In the genomic region with DNA sequence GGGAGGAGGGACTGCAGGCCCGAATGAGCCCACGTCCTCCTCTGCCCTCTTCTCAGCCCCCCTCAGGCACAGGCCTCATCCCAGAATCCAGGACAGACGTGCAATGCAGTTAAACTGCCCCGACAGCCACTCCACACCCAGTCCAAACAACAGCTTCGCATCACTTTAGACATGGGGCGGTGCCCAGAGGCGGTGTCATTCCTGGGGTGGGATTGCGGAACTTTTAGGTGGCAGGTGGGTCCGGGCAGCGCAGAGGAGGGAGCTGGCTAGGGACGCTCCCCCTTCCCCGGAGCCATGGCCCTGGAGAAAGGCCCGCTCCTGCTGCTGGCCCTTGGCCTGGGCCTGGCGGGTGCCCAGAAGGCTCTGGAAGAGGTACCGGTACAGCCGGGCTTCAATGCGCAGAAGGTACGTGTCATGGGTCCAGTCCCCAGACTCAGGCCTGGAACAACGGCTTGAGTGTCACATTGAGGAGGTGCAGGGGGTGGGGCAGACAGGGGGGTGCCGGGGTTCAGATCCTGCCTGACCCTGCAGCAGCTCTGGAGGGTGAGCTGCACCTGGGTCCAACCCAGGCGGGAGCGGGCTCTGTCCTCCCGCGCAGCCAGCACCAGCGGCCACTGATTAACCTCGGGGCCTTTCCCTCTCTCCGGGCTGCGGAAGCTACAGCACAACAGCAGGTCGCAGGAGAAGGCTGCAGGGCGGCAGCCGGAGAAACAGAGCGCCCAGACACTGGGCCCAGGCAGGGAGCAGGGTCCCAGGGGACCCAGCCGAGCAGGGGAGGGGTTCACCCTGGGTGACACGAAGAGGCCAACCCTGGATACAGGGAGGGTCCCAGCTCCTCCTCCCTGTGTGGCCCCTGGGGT, we compare ENCODE assay signal across 19 cellular contexts. TPM values are rescaled to one million over a fixed set of nuclear protein-coding genes. Genes with fewer than 3 reads are reported as not detected.
DNase-seq lines count a peak whose midpoint lies in the region; ATAC-seq and TF ChIP-seq lines count a peak whose summit lies in the region.
"Had no signal": no experiment of that assay in that cellular context is flagged by ENCODE, and none has a peak within 500 bp of the region (broad histone marks: within the 10 kb centered on the region; RNA-seq: fewer than 3 reads in every experiment).

No MANE protein-coding gene starts in this region.

- H3K27ac ChIP-seq in caudate nucleus (ENCODE audit: low read depth, low read length), result no peak overlapping the region
- H3K27ac ChIP-seq: HL-60 had no signal

- no peaks in the 10 kb centered on the region for H3K27me3 Mint-ChIP-seq in activated CD8-positive, alpha-beta memory T cell treated with anti-CD3 and anti-CD28 coated beads, Interleukin-2, amount 10 ng/mL, durations not matched to agents 7 days and 5 days
- peaks cover 23% of the 10 kb centered on the region for H3K27me3 Mint-ChIP-seq in chondrocyte (ENCODE audit: low read depth)
- H3K27me3 Mint-ChIP-seq in osteocyte (ENCODE audit: unreplicated experiment), result no peaks in the 10 kb centered on the region
- H3K27me3 Mint-ChIP-seq in endothelial cell (ENCODE audit: unreplicated experiment), result peaks cover 13% of the 10 kb centered on the region

- H3K4me1 Mint-ChIP-seq in activated CD8-positive, alpha-beta memory T cell treated with anti-CD3 and anti-CD28 coated beads, Interleukin-2, amount 10 ng/mL, durations not matched to agents 7 days and 5 days, result no peaks in the 10 kb centered on the region
- no peaks in the 10 kb centered on the region for H3K4me1 Mint-ChIP-seq in chondrocyte (ENCODE audit: low read depth)
- no peaks in the 10 kb centered on the region for H3K4me1 Mint-ChIP-seq in osteocyte (ENCODE audit: unreplicated experiment)
- no peaks in the 10 kb centered on the region for H3K4me1 Mint-ChIP-seq in endothelial cell (ENCODE audit: unreplicated experiment)

- no peaks in the 10 kb centered on the region for H3K36me3 Mint-ChIP-seq in activated CD8-positive, alpha-beta memory T cell treated with anti-CD3 and anti-CD28 coated beads, Interleukin-2, amount 10 ng/mL, durations not matched to agents 7 days and 5 days
- H3K36me3 Mint-ChIP-seq in chondrocyte (ENCODE audit: low read depth) (no peaks in the 10 kb centered on the region), osteocyte (ENCODE audit: unreplicated experiment) (no peaks in the 10 kb centered on the region), endothelial cell (ENCODE audit: low read depth, unreplicated experiment) (peaks cover 4% of the 10 kb centered on the region)
- H3K36me3 Mint-ChIP-seq: CD8-positive, alpha-beta T cell had no signal

- DNase-seq in activated CD8-positive, alpha-beta memory T cell treated with anti-CD3 and anti-CD28 coated beads, Interleukin-2, amount 10 ng/mL, durations not matched to agents 7 days and 5 days, result peak; percentile 37
- DNase-seq in activated CD8-positive, alpha-beta memory T cell treated with anti-CD3 and anti-CD28 coated beads for 24 hours, result no peak
- DNase-seq in GM20000 (ENCODE audit: low spot score) (peak; percentile 16), chondrocyte (ENCODE audit: low spot score) (peak; percentile 89), osteocyte (ENCODE audit: extremely low spot score, unreplicated experiment) (peak; percentile 79), endothelial cell (ENCODE audit: low spot score) (no peak), cortex of kidney (lab: John Stamatoyannopoulos, UW) (no peak), caudate nucleus (lab: John Stamatoyannopoulos, UW) (no peak)
- DNase-seq: Calu3; CD8-positive, alpha-beta T cell; IMR-90; NCI-H1436; NCI-H1930; NCI-H226; NCI-H524 treated with DMSO at 0.1 percent for 48 hours had no signal

- CTCF ChIA-PET in activated CD8-positive, alpha-beta memory T cell treated with anti-CD3 and anti-CD28 coated beads, Interleukin-2, amount 10 ng/mL, durations not matched to agents 7 days and 5 days (lab: Charles Lee), result interaction anchor here (1.1 kb wide), 1 partner anchor 10 kb away, joined by 3 read pairs; no protein-coding TSS in a partner anchor

- no peak overlapping the region for H3K4me3 Mint-ChIP-seq in activated CD8-positive, alpha-beta memory T cell treated with anti-CD3 and anti-CD28 coated beads, Interleukin-2, amount 10 ng/mL, durations not matched to agents 7 days and 5 days
- H3K4me3 Mint-ChIP-seq in chondrocyte (ENCODE audit: unreplicated experiment) (no peak overlapping the region), osteocyte (ENCODE audit: unreplicated experiment) (no peak overlapping the region), endothelial cell (ENCODE audit: unreplicated experiment) (no peak overlapping the region)
- H3K4me3 Mint-ChIP-seq: CD8-positive, alpha-beta T cell had no signal

- no peak for ATAC-seq in activated CD8-positive, alpha-beta memory T cell treated with anti-CD3 and anti-CD28 coated beads, Interleukin-2, amount 10 ng/mL, durations not matched to agents 7 days and 5 days
- ATAC-seq: CD8-positive, alpha-beta T cell had no signal

- no peak for TF ChIP-seq CTCF in GM20000 (IDR thresholded peaks at IDR 0.05; ENCODE audit: extremely low read depth, missing control alignments)
- no peak for TF ChIP-seq CTCF in chondrocyte (IDR thresholded peaks at IDR 0.05)
- TF ChIP-seq CTCF in osteocyte (IDR thresholded peaks at IDR 0.05), result no peak
- TF ChIP-seq CTCF in endothelial cell (IDR thresholded peaks at IDR 0.05; ENCODE audit: unreplicated experiment), result no peak

- no peak overlapping the region for H3K27ac Mint-ChIP-seq in activated CD8-positive, alpha-beta memory T cell treated with anti-CD3 and anti-CD28 coated beads, Interleukin-2, amount 10 ng/mL, durations not matched to agents 7 days and 5 days
- H3K27ac Mint-ChIP-seq in chondrocyte (ENCODE audit: unreplicated experiment) (no peak overlapping the region), osteocyte (ENCODE audit: unreplicated experiment) (no peak overlapping the region), endothelial cell (ENCODE audit: unreplicated experiment) (no peak overlapping the region)
- H3K27ac Mint-ChIP-seq: CD8-positive, alpha-beta T cell had no signal

- no peaks in the 10 kb centered on the region for H3K9me3 Mint-ChIP-seq in activated CD8-positive, alpha-beta memory T cell treated with anti-CD3 and anti-CD28 coated beads, Interleukin-2, amount 10 ng/mL, durations not matched to agents 7 days and 5 days (ENCODE audit: low read depth)
- H3K9me3 Mint-ChIP-seq in chondrocyte (ENCODE audit: low read depth) (no peaks in the 10 kb centered on the region), osteocyte (ENCODE audit: unreplicated experiment) (no peaks in the 10 kb centered on the region), endothelial cell (ENCODE audit: unreplicated experiment) (no peaks in the 10 kb centered on the region)
- H3K9me3 Mint-ChIP-seq: CD8-positive, alpha-beta T cell had no signal

RNA-seq across cellular contexts. Expression of gene GLT6D1, which starts 25.2 kb away (rescaled TPM):
- not detected for total RNA-seq in activated CD8-positive, alpha-beta memory T cell treated with anti-CD3 and anti-CD28 coated beads, Interleukin-2, amount 10 ng/mL, durations not matched to agents 7 days and 5 days
- total RNA-seq in chondrocyte (not detected in 3 replicates), osteocyte (not detected in 2 replicates), endothelial cell (ENCODE audit: unreplicated experiment) (not detected)
- total RNA-seq: A172; Calu3; CD8-positive, alpha-beta T cell; HT1080; IMR-90; MCF 10A had no signal

RNA-seq across cellular contexts. Expression of gene LCN9, which starts 48.9 kb away (rescaled TPM):
- total RNA-seq in activated CD8-positive, alpha-beta memory T cell treated with anti-CD3 and anti-CD28 coated beads, Interleukin-2, amount 10 ng/mL, durations not matched to agents 7 days and 5 days, result not detected
- total RNA-seq in chondrocyte (1.8 to 2.0 TPM in 2 of 3 replicates, not detected in the other), osteocyte (not detected in 2 replicates), endothelial cell (ENCODE audit: unreplicated experiment) (not detected)
- total RNA-seq: A172; Calu3; CD8-positive, alpha-beta T cell; HT1080; IMR-90; MCF 10A had no signal

RNA-seq across cellular contexts. Expression of gene PAEP, which starts 52.6 kb away (rescaled TPM):
- total RNA-seq in activated CD8-positive, alpha-beta memory T cell treated with anti-CD3 and anti-CD28 coated beads, Interleukin-2, amount 10 ng/mL, durations not matched to agents 7 days and 5 days, result not detected
- total RNA-seq in chondrocyte, result not detected in 3 replicates
- total RNA-seq in osteocyte, result not detected in 2 replicates
- not detected for total RNA-seq in endothelial cell (ENCODE audit: unreplicated experiment)
- total RNA-seq: A172; CD8-positive, alpha-beta T cell; IMR-90; MCF 10A had no signal

Comparison
In these comparisons a context has a peak if more than half of its experiments do, and no peak if none do; other contexts are left out.
1. DNase-seq: peak in activated CD8-positive, alpha-beta memory T cell treated with anti-CD3 and anti-CD28 coated beads, Interleukin-2, amount 10 ng/mL, durations not matched to agents 7 days and 5 days (single experiment), GM20000 (single experiment), chondrocyte (single experiment) and osteocyte (single experiment); none in activated CD8-positive, alpha-beta memory T cell treated with anti-CD3 and anti-CD28 coated beads for 24 hours (single experiment), endothelial cell (single experiment), cortex of kidney (single experiment) and caudate nucleus (0 of 61).